11 cellular contexts compared by ENCODE assay signal in genomic region chr9:107213080-107213479, GRCh38.
A peak's percentile ranks its signal among the peaks of the same experiment; 100 is the strongest.
DNase-seq lines count a peak whose midpoint lies in the region; ATAC-seq, FAIRE-seq and TF ChIP-seq lines count a peak whose summit lies in the region.
"Had no signal": no experiment of that assay in that cellular context is flagged by ENCODE, and none has a peak within 500 bp of the region (broad histone marks: within the 10 kb centered on the region; RNA-seq: fewer than 3 reads in every experiment).

No MANE protein-coding gene starts in this region.

- H3K27me3 ChIP-seq in ACC112 (ENCODE audit: insufficient read depth, low read length) (no peaks in the 10 kb centered on the region), esophagus muscularis mucosa (no peaks in the 10 kb centered on the region)
- H3K27me3 ChIP-seq: gastroesophageal sphincter had no signal

- FAIRE-seq in RCC 7860 (lab: Jason Lieb, UNC): no peak

- no peaks in the 10 kb centered on the region for H3K9me3 ChIP-seq in esophagus muscularis mucosa
- H3K9me3 ChIP-seq: gastroesophageal sphincter, HAP-1 had no signal

- peaks cover 15% of the 10 kb centered on the region for H3K4me1 Mint-ChIP-seq in activated T-helper 2 cell treated with anti-CD3 and anti-CD28 coated beads, Interferon-gamma antibody, Interleukin-2, Interleukin-4, amounts not matched to agents 10 μg/mL and 5 μg/mL and 100 μg/mL, durations not matched to agents 14 hours and 24 hours and 36 hours (ENCODE audit: low read depth)

- TF ChIP-seq CTCF in esophagus muscularis mucosa (IDR thresholded peaks at IDR 0.05) (no peak), coronary artery (IDR thresholded peaks at IDR 0.05) (no peak)

- no peaks in the 10 kb centered on the region for H3K9me3 Mint-ChIP-seq in activated T-helper 2 cell treated with anti-CD3 and anti-CD28 coated beads, Interferon-gamma antibody, Interleukin-2, Interleukin-4, amounts not matched to agents 10 μg/mL and 5 μg/mL and 100 μg/mL, durations not matched to agents 14 hours and 24 hours and 36 hours

- peak overlapping the region; percentile 86 for H3K27ac ChIP-seq in ACC112 (ENCODE audit: low read depth, low read length)
- H3K27ac ChIP-seq in esophagus muscularis mucosa (replicated peaks in 1 of 4): no peak overlapping the region
- H3K27ac ChIP-seq in coronary artery: no peak overlapping the region
- H3K27ac ChIP-seq: gastroesophageal sphincter had no signal

- ATAC-seq in GM21390 (IDR thresholded peaks at IDR 0.05; ENCODE audit: unreplicated experiment): peak; percentile 9
- ATAC-seq in GM19395 (IDR thresholded peaks at IDR 0.05; ENCODE audit: unreplicated experiment): no peak
- ATAC-seq: gastroesophageal sphincter had no signal

- TF ChIP-seq POLR2A in esophagus muscularis mucosa (IDR thresholded peaks at IDR 0.05; ENCODE audit: low read depth): no peak

- H3K36me3 ChIP-seq in ACC112 (ENCODE audit: insufficient read depth, low read length) (no peaks in the 10 kb centered on the region), esophagus muscularis mucosa (no peaks in the 10 kb centered on the region)
- H3K36me3 ChIP-seq: gastroesophageal sphincter, HAP-1 had no signal

- H3K27me3 Mint-ChIP-seq in activated T-helper 2 cell treated with anti-CD3 and anti-CD28 coated beads, Interferon-gamma antibody, Interleukin-2, Interleukin-4, amounts not matched to agents 10 μg/mL and 5 μg/mL and 100 μg/mL, durations not matched to agents 14 hours and 24 hours and 36 hours (ENCODE audit: low read depth): peaks cover 8% of the 10 kb centered on the region

- peak overlapping the region; percentile 21 for H2AFZ ChIP-seq in ACC112 (ENCODE audit: low read length, unreplicated experiment)

- DNase-seq in HK-2 (ENCODE audit: unreplicated experiment) (peak; percentile 19), esophagus muscularis mucosa (ENCODE audit: extremely low spot score) (peak; percentile 37), coronary artery (ENCODE audit: low spot score) (no peak), RCC 7860 (ENCODE audit: low spot score) (no peak)
- no peak for DNase-seq in activated T-helper 2 cell treated with anti-CD3 and anti-CD28 coated beads, Interferon-gamma antibody, Interleukin-2, Interleukin-4, amounts not matched to agents 10 μg/mL and 5 μg/mL and 100 μg/mL, durations not matched to agents 14 hours and 24 hours and 36 hours (ENCODE audit: low spot score)
- DNase-seq: NCI-H2171 had no signal

- intact Hi-C loops in esophagus muscularis mucosa (cut with DNase I): no loop called here
- intact Hi-C loops in activated T-helper 2 cell treated with anti-CD3 and anti-CD28 coated beads, Interferon-gamma antibody, Interleukin-2, Interleukin-4, amounts not matched to agents 10 μg/mL and 5 μg/mL and 100 μg/mL, durations not matched to agents 14 hours and 24 hours and 36 hours (cut with micrococcal nuclease): loop anchor here (2.0 kb wide), 1 partner anchor 76 kb away; no protein-coding TSS in a partner anchor

- TF ChIP-seq EP300 in esophagus muscularis mucosa (IDR thresholded peaks at IDR 0.05): no peak

- no peak overlapping the region for H3K27ac Mint-ChIP-seq in activated T-helper 2 cell treated with anti-CD3 and anti-CD28 coated beads, Interferon-gamma antibody, Interleukin-2, Interleukin-4, amounts not matched to agents 10 μg/mL and 5 μg/mL and 100 μg/mL, durations not matched to agents 14 hours and 24 hours and 36 hours

- WGBS in esophagus muscularis mucosa: 85% methylated on average over 6 of the region's 6 CpGs

- H3K4me3 Mint-ChIP-seq in activated T-helper 2 cell treated with anti-CD3 and anti-CD28 coated beads, Interferon-gamma antibody, Interleukin-2, Interleukin-4, amounts not matched to agents 10 μg/mL and 5 μg/mL and 100 μg/mL, durations not matched to agents 14 hours and 24 hours and 36 hours (ENCODE audit: low read depth): no peak overlapping the region

- H3K4me3 ChIP-seq in ACC112 (ENCODE audit: low read depth, low read length) (peak overlapping the region; percentile 16; the same call in 1 of the 2 replicates), esophagus muscularis mucosa (no peak overlapping the region), coronary artery (no peak overlapping the region)
- H3K4me3 ChIP-seq: gastroesophageal sphincter, HAP-1 had no signal

- H3K4me1 ChIP-seq in ACC112 (ENCODE audit: control insufficient read depth, insufficient read depth, low read length, unreplicated experiment): peaks cover 44% of the 10 kb centered on the region
- H3K4me1 ChIP-seq in esophagus muscularis mucosa: no peaks in the 10 kb centered on the region
- H3K4me1 ChIP-seq: gastroesophageal sphincter, HAP-1 had no signal

- no peaks in the 10 kb centered on the region for H3K79me2 ChIP-seq in ACC112 (ENCODE audit: control insufficient read depth, insufficient read depth, low read length, unreplicated experiment)

- no peaks in the 10 kb centered on the region for H3K36me3 Mint-ChIP-seq in activated T-helper 2 cell treated with anti-CD3 and anti-CD28 coated beads, Interferon-gamma antibody, Interleukin-2, Interleukin-4, amounts not matched to agents 10 μg/mL and 5 μg/mL and 100 μg/mL, durations not matched to agents 14 hours and 24 hours and 36 hours (ENCODE audit: low read depth)

Comparison
In these comparisons a context has a peak if more than half of its experiments do, and no peak if none do; other contexts are left out.
1. DNase-seq: peak in HK-2 (single experiment) and esophagus muscularis mucosa (single experiment); none in activated T-helper 2 cell treated with anti-CD3 and anti-CD28 coated beads, Interferon-gamma antibody, Interleukin-2, Interleukin-4, amounts not matched to agents 10 μg/mL and 5 μg/mL and 100 μg/mL, durations not matched to agents 14 hours and 24 hours and 36 hours (single experiment), coronary artery (single experiment) and RCC 7860 (single experiment).